ENCODE assay signal across 1 cellular context in genomic region chr1:35186239-35186638, GRCh38.
TF ChIP-seq lines count a peak whose summit lies in the region.

No MANE protein-coding gene starts in this region.

TF ChIP-seq in HEK293, 187 proteins besides CTCF, POLR2A, EP300 and RAD21 (continued from another document):
- no peak for TF ChIP-seq TSHZ1 (tag by site-specific recombination; IDR thresholded peaks at IDR 0.05; ENCODE audit: borderline replicate concordance)
